In genomic region chr7:139574618-139575337, GRCh38 we compare ENCODE assay signal across 1 cellular context.
TF ChIP-seq lines count a peak whose summit lies in the region.

No MANE protein-coding gene starts in this region.

TF ChIP-seq in IMR-90, 13 proteins besides CTCF, POLR2A, EP300 and RAD21:
- TF ChIP-seq RFX5 (IDR thresholded peaks at IDR 0.05; ENCODE audit: low read depth, low read length) = no peak
- TF ChIP-seq MAFK (IDR thresholded peaks at IDR 0.05; ENCODE audit: low read depth, low read length) = no peak
- TF ChIP-seq, protein P1, sequence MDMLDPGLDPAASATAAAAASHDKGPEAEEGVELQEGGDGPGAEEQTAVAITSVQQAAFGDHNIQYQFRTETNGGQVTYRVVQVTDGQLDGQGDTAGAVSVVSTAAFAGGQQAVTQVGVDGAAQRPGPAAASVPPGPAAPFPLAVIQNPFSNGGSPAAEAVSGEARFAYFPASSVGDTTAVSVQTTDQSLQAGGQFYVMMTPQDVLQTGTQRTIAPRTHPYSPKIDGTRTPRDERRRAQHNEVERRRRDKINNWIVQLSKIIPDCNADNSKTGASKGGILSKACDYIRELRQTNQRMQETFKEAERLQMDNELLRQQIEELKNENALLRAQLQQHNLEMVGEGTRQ (IDR thresholded peaks at IDR 0.05; ENCODE audit: low read depth, low read length) = no peak
- no peak for TF ChIP-seq CEBPB (IDR thresholded peaks at IDR 0.05; ENCODE audit: low read depth, low read length)
- no peak for TF ChIP-seq SMC3 (IDR thresholded peaks at IDR 0.05; ENCODE audit: low read depth, low read length)
- no peak for TF ChIP-seq NFE2L2 (IDR thresholded peaks at IDR 0.05; ENCODE audit: low read depth, low read length)
- TF ChIP-seq ELK1 (IDR thresholded peaks at IDR 0.05; ENCODE audit: borderline replicate concordance, low read depth, low read length) = no peak
- no peak for TF ChIP-seq FOS (IDR thresholded peaks at IDR 0.05; ENCODE audit: low read depth, low read length)
- TF ChIP-seq RCOR1 (IDR thresholded peaks at IDR 0.05; ENCODE audit: insufficient replicate concordance, low read length) = no peak
- no peak for TF ChIP-seq BHLHE40 (IDR thresholded peaks at IDR 0.05; ENCODE audit: low read depth, low read length)
- no peak for TF ChIP-seq CHD1 (IDR thresholded peaks at IDR 0.05; ENCODE audit: low read depth, low read length)
- TF ChIP-seq MAZ (IDR thresholded peaks at IDR 0.05; ENCODE audit: borderline replicate concordance, low read depth, low read length) = no peak
- no peak for TF ChIP-seq MXI1 (IDR thresholded peaks at IDR 0.05; ENCODE audit: borderline replicate concordance, low read depth, low read length)
TF ChIP-seq in IMR-90: peak in this region for 0.
